In the genomic region with DNA sequence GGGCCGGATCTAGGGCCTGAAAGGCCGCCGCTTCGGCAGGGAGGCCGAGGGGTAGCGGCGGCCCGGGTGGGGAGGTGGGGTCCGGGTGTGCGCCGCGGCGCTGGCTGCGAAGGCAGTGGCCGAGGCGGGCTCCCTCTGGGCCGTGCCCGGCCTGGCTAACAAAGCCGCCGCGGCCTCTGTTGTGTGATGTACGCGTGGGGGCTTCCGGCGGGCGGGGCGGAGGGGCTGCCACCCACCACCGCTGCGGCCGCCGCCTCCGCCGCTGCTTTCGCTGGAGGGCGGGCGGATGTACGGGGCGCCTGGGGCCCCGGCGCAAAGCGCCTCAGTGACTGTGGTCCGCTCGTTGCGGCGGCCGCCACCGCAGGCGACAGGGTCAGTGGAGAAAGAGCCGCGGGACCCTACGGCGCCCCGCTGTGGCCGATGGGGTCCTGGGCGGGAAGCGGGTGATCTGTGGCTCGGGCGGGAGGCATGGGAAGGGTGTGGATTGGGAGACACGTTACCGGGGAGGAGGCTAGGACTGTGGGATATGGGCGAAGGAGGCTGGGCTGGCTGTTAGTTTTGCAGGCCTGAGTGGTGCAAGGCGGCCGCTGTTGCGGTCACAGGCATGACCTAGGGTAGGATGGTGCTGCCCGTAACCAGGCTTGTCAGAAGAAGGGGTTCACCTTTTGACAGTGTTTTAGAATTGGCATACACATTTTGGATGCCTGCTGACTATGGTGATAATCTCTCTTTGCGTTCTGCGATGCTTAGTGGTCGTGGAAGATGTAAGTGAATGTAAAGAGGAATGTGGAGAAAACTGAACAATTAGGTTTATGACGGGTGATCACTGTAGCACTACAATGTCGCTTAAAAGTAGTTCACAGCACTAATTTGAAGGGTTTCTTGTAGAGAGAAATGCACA, we compare ENCODE assay signal across 8 cellular contexts. TPM values are rescaled to one million over a fixed set of nuclear protein-coding genes. Genes with fewer than 3 reads are reported as not detected.
DNase-seq lines count a peak whose midpoint lies in the region; ATAC-seq and TF ChIP-seq lines count a peak whose summit lies in the region.

No MANE protein-coding gene starts in this region.

- H3K36me3 ChIP-seq in esophagus (ENCODE audit: control insufficient read depth in 2 of 2, insufficient read depth in 2 of 2, low read length in 1 of 2), result peaks cover 0 to 7% of the 10 kb centered on the region in 2 donors

- no peaks in the 10 kb centered on the region for H3K9me3 ChIP-seq in esophagus (ENCODE audit: control insufficient read depth in 2 of 2, insufficient read depth in 1 of 2, low read depth in 1 of 2, low read length in 1 of 2)

- no peaks in the 10 kb centered on the region for H3K4me1 ChIP-seq in esophagus (ENCODE audit: control insufficient read depth in 2 of 2, insufficient read depth in 2 of 2, low read length in 1 of 2)

- H3K9me3 Mint-ChIP-seq in activated T-cell treated with anti-CD3 and anti-CD28 coated beads, Interleukin-2, amount 50 U/mL, for 24 hours, result no peaks in the 10 kb centered on the region

- peak; percentile 67 for DNase-seq in AG10803 (ENCODE audit: low read depth)
- peak; percentile 55 for DNase-seq in NOMO-1 treated with dmso at 0.1 percent for 144 hours (lab: John Stamatoyannopoulos, UW; ENCODE audit: unreplicated experiment)
- peak; percentile 79 for DNase-seq in activated T-cell treated with anti-CD3 and anti-CD28 coated beads, Interleukin-2, amount 50 U/mL, for 24 hours
- DNase-seq in myocyte (ENCODE audit: low read depth), result peak; percentile 89
- peak; percentile 55 to 58 for DNase-seq in stimulated activated CD8-positive, alpha-beta memory T cell treated with anti-CD3 and anti-CD28 coated beads, Interleukin-7, amount 100 ng/mL, for 48 hours (ENCODE audit: extremely low read depth in 1 of 2, low read depth in 1 of 2)

- no peaks in the 10 kb centered on the region for H3K27me3 Mint-ChIP-seq in activated T-cell treated with anti-CD3 and anti-CD28 coated beads, Interleukin-2, amount 50 U/mL, for 24 hours

- peaks cover 55% of the 10 kb centered on the region for H3K36me3 Mint-ChIP-seq in activated T-cell treated with anti-CD3 and anti-CD28 coated beads, Interleukin-2, amount 50 U/mL, for 24 hours (ENCODE audit: low read depth)

- WGBS in esophagus, 2 donors, result 1% methylated on average over 67 to 70 of the region's 70 CpGs

- TF ChIP-seq CTCF in AG10803 (conservative IDR thresholded peaks at IDR 0.05; ENCODE audit: low read length), result peak; percentile 51

- H3K4me3 ChIP-seq in AG10803 (ENCODE audit: low read length) (peak overlapping the region; percentile 88), esophagus (ENCODE audit: low read depth in 1 of 2, low read length in 2 of 2) (peak overlapping the region; percentile 78 to 94)

- peaks cover 61% of the 10 kb centered on the region for H3K4me1 Mint-ChIP-seq in activated T-cell treated with anti-CD3 and anti-CD28 coated beads, Interleukin-2, amount 50 U/mL, for 24 hours (ENCODE audit: low read depth)

- peak overlapping the region; percentile 93 for H3K4me3 Mint-ChIP-seq in activated T-cell treated with anti-CD3 and anti-CD28 coated beads, Interleukin-2, amount 50 U/mL, for 24 hours

- peak overlapping the region; percentile 99 for H3K27ac Mint-ChIP-seq in activated T-cell treated with anti-CD3 and anti-CD28 coated beads, Interleukin-2, amount 50 U/mL, for 24 hours

- no peaks in the 10 kb centered on the region for H3K27me3 ChIP-seq in esophagus (ENCODE audit: control insufficient read depth in 1 of 2, insufficient read depth in 2 of 2, low read length in 2 of 2)

- peak; percentile 33 for ATAC-seq in GM18861 (IDR thresholded peaks at IDR 0.05; ENCODE audit: unreplicated experiment)
- ATAC-seq in HG03103 (IDR thresholded peaks at IDR 0.05; ENCODE audit: low read depth, unreplicated experiment), result peak; percentile 36

- H3K27ac ChIP-seq in esophagus (ENCODE audit: low read depth in 2 of 2, low read length in 1 of 2), result peak overlapping the region; percentile 97 to 100

RNA-seq across cellular contexts. Expression of a gene that starts 0.7 kb away (rescaled TPM):
- 100 to 1,000 TPM in 1 of 2 donors, 10 to 100 TPM in 1; 62.4 to 103 TPM for polyA plus RNA-seq in esophagus
- 222 and 358 TPM in 2 replicates for total RNA-seq in myocyte
- 133 TPM for polyA plus RNA-seq in myocyte (2012)

RNA-seq across cellular contexts. Expression of a gene that starts 52.1 kb away (rescaled TPM):
- polyA plus RNA-seq in esophagus, result 100 to 1,000 TPM in 1 of 2 donors, 10 to 100 TPM in 1; 75.9 to 460 TPM
- total RNA-seq in myocyte, result 65.5 and 70.0 TPM in 2 replicates
- polyA plus RNA-seq in myocyte (2012), result 32.3 TPM

Comparison
In these comparisons a context has a peak if more than half of its experiments do, and no peak if none do; other contexts are left out.
1. Peak in every context shown above with its lines: DNase-seq, ATAC-seq, H3K4me3 ChIP-seq and H3K27ac ChIP-seq.